Comparison of ENCODE assay signal across 8 cellular contexts in genomic region chr17:4143563-4144410, GRCh38. TPM values are rescaled to one million over a fixed set of nuclear protein-coding genes. Genes with fewer than 3 reads are reported as not detected.
DNase-seq lines count a peak whose midpoint lies in the region; ATAC-seq and TF ChIP-seq lines count a peak whose summit lies in the region.

No MANE protein-coding gene starts in this region.

- H3K4me1 ChIP-seq in endocrine pancreas (ENCODE audit: control insufficient read depth, insufficient read depth, low read length) (peaks cover 17% of the 10 kb centered on the region), mesenchymal stem cell (ENCODE audit: control insufficient read depth, insufficient read depth, low read depth, low read length) (peaks cover 3% of the 10 kb centered on the region)

- H3K36me3 Mint-ChIP-seq in activated CD8-positive, alpha-beta memory T cell treated with anti-CD3 and anti-CD28 coated beads, Interleukin-2, amount 10 ng/mL, durations not matched to agents 7 days and 5 days = peaks cover 2% of the 10 kb centered on the region

- H3K27me3 Mint-ChIP-seq in activated CD8-positive, alpha-beta memory T cell treated with anti-CD3 and anti-CD28 coated beads, Interleukin-2, amount 10 ng/mL, durations not matched to agents 7 days and 5 days = no peaks in the 10 kb centered on the region

- H2BK120ac ChIP-seq in mesenchymal stem cell (ENCODE audit: low read depth, low read length) = no peak overlapping the region

- no peak for TF ChIP-seq CTCF in GM20000 (IDR thresholded peaks at IDR 0.05; ENCODE audit: extremely low read depth, missing control alignments)

- peak overlapping the region; percentile 25 to 98 for H3K18ac ChIP-seq in mesenchymal stem cell (ENCODE audit: low read depth in 1 of 2, low read length in 2 of 2)

- CTCF ChIA-PET in activated CD8-positive, alpha-beta memory T cell treated with anti-CD3 and anti-CD28 coated beads, Interleukin-2, amount 10 ng/mL, durations not matched to agents 7 days and 5 days (lab: Charles Lee) = interaction anchor here (0.6 to 2.0 kb wide), 6 partner anchors 11 to 802 kb away, joined by 3 to 7 read pairs (median 4); no protein-coding TSS in a partner anchor

- peak overlapping the region; percentile 80 for H3K4me2 ChIP-seq in mesenchymal stem cell (ENCODE audit: low read length, poor library complexity, severe bottlenecking)

- no peak overlapping the region for H2BK15ac ChIP-seq in mesenchymal stem cell (ENCODE audit: low read depth, poor library complexity, severe bottlenecking)

- peak overlapping the region in 1 of 2 experiments; percentile 73 for H2BK12ac ChIP-seq in mesenchymal stem cell (ENCODE audit: low read length in 2 of 2)

- H3K9ac ChIP-seq in endocrine pancreas (ENCODE audit: control insufficient read depth, insufficient read depth, low read length) (peak overlapping the region; percentile 100), mesenchymal stem cell (ENCODE audit: low read length) (peak overlapping the region; percentile 98)

- 4% methylated on average over 65 of the region's 69 CpGs for WGBS in mesenchymal stem cell

- peak overlapping the region; percentile 60 for H4K91ac ChIP-seq in mesenchymal stem cell (ENCODE audit: low read length)

- peak overlapping the region; percentile 81 for H4K8ac ChIP-seq in mesenchymal stem cell (ENCODE audit: low read length)

- H3K9me3 ChIP-seq in endocrine pancreas (ENCODE audit: control insufficient read depth, low read length) (no peaks in the 10 kb centered on the region), mesenchymal stem cell (ENCODE audit: control insufficient read depth, low read length) (no peaks in the 10 kb centered on the region)

- no peak overlapping the region for H2BK5ac ChIP-seq in mesenchymal stem cell (ENCODE audit: low read depth, low read length, poor library complexity, severe bottlenecking)

- peak overlapping the region; percentile 95 for H3K27ac ChIP-seq in mesenchymal stem cell (ENCODE audit: low read length, poor library complexity, severe bottlenecking)

- H2AFZ ChIP-seq in mesenchymal stem cell (ENCODE audit: low read depth, low read length) = peak overlapping the region; percentile 78

- DNase-seq in CMK (ENCODE audit: low read depth) = peak; percentile 62
- DNase-seq in GM20000 (ENCODE audit: low spot score) = peak; percentile 90
- DNase-seq in HT-29 (ENCODE audit: low spot score) = peak; percentile 87
- DNase-seq in NOMO-1 (lab: John Stamatoyannopoulos, UW; ENCODE audit: unreplicated experiment in 2 of 2) = peak; percentile 89 to 90
- peak; percentile 94 for DNase-seq in activated CD8-positive, alpha-beta memory T cell treated with anti-CD3 and anti-CD28 coated beads, Interleukin-2, amount 10 ng/mL, durations not matched to agents 7 days and 5 days
- peak; percentile 96 for DNase-seq in mesenchymal stem cell
- peak; percentile 85 for DNase-seq in stimulated activated CD8-positive, alpha-beta memory T cell treated with anti-CD3 and anti-CD28 coated beads, Interleukin-12 subunit alpha, Interleukin-12 subunit beta, amount 100 ng/mL, for 1 hour (ENCODE audit: low read depth)

- no peak overlapping the region for H2AK5ac ChIP-seq in mesenchymal stem cell (ENCODE audit: low read length, severe bottlenecking)

- no peaks in the 10 kb centered on the region for H3K36me3 ChIP-seq in endocrine pancreas (ENCODE audit: control insufficient read depth, insufficient read depth, low read length)
- peaks cover 0 to 12% of the 10 kb centered on the region in 2 experiments for H3K36me3 ChIP-seq in mesenchymal stem cell (ENCODE audit: control insufficient read depth in 1 of 2, insufficient read depth in 2 of 2, low read depth in 1 of 2, low read length in 2 of 2)

- peak; percentile 77 for ATAC-seq in activated CD8-positive, alpha-beta memory T cell treated with anti-CD3 and anti-CD28 coated beads, Interleukin-2, amount 10 ng/mL, durations not matched to agents 7 days and 5 days

- peak overlapping the region in 1 of 2 experiments; percentile 71 for H3K14ac ChIP-seq in mesenchymal stem cell (ENCODE audit: low read length in 2 of 2)

- H3K27ac Mint-ChIP-seq in activated CD8-positive, alpha-beta memory T cell treated with anti-CD3 and anti-CD28 coated beads, Interleukin-2, amount 10 ng/mL, durations not matched to agents 7 days and 5 days = peak overlapping the region; percentile 98

- peaks cover 16% of the 10 kb centered on the region for H3K79me1 ChIP-seq in mesenchymal stem cell (replicated peaks; ENCODE audit: low read length, poor library complexity, severe bottlenecking)

- H3K4me3 ChIP-seq in endocrine pancreas (ENCODE audit: control insufficient read depth, insufficient read depth, low read length) = peak overlapping the region; percentile 68
- peak overlapping the region; percentile 88 to 95 for H3K4me3 ChIP-seq in mesenchymal stem cell (ENCODE audit: insufficient read depth in 1 of 2, low read depth in 1 of 2, low read length in 2 of 2)

- H3K9me3 Mint-ChIP-seq in activated CD8-positive, alpha-beta memory T cell treated with anti-CD3 and anti-CD28 coated beads, Interleukin-2, amount 10 ng/mL, durations not matched to agents 7 days and 5 days (ENCODE audit: low read depth) = no peaks in the 10 kb centered on the region

- H3K27me3 ChIP-seq in endocrine pancreas (ENCODE audit: control insufficient read depth, insufficient read depth, low read length) (no peaks in the 10 kb centered on the region), mesenchymal stem cell (ENCODE audit: control insufficient read depth in 1 of 2, insufficient read depth in 1 of 2, low read length in 2 of 2) (no peaks in the 10 kb centered on the region)

- peak overlapping the region; percentile 16 to 99 for H3K4ac ChIP-seq in mesenchymal stem cell (ENCODE audit: low read depth in 1 of 2, low read length in 2 of 2)

- H3K23ac ChIP-seq in mesenchymal stem cell (ENCODE audit: low read length in 2 of 2) = peak overlapping the region in 1 of 2 experiments; percentile 96

- peaks cover 48% of the 10 kb centered on the region for H3K4me1 Mint-ChIP-seq in activated CD8-positive, alpha-beta memory T cell treated with anti-CD3 and anti-CD28 coated beads, Interleukin-2, amount 10 ng/mL, durations not matched to agents 7 days and 5 days

- H3K4me3 Mint-ChIP-seq in activated CD8-positive, alpha-beta memory T cell treated with anti-CD3 and anti-CD28 coated beads, Interleukin-2, amount 10 ng/mL, durations not matched to agents 7 days and 5 days = peak overlapping the region; percentile 92

RNA-seq across cellular contexts. Expression of gene CYB5D2, which starts 0.8 kb away (rescaled TPM):
- 12.4 and 15.2 TPM in 2 replicates for total RNA-seq in HT-29 (2014; rRNA removed; shearing (Covaris generic))
- 1 to 10 TPM; 7.2 to 8.6 TPM for total RNA-seq in activated CD8-positive, alpha-beta memory T cell treated with anti-CD3 and anti-CD28 coated beads, Interleukin-2, amount 10 ng/mL, durations not matched to agents 7 days and 5 days
- 12.4 TPM for polyA plus RNA-seq in mesenchymal stem cell (2013, experiment 1 of 2)
- 12.4 TPM for polyA plus RNA-seq in mesenchymal stem cell (2013, experiment 2 of 2)

RNA-seq across cellular contexts. Expression of gene ZZEF1, which starts 1.0 kb away (rescaled TPM):
- total RNA-seq in HT-29 (2014; rRNA removed; shearing (Covaris generic)) = 14.0 and 18.0 TPM in 2 replicates
- 10 to 100 TPM; 49.6 to 61.9 TPM for total RNA-seq in activated CD8-positive, alpha-beta memory T cell treated with anti-CD3 and anti-CD28 coated beads, Interleukin-2, amount 10 ng/mL, durations not matched to agents 7 days and 5 days
- 10.0 TPM for polyA plus RNA-seq in mesenchymal stem cell (2013, experiment 1 of 2)
- 9.8 TPM for polyA plus RNA-seq in mesenchymal stem cell (2013, experiment 2 of 2)

Comparison
In these comparisons a context has a peak if more than half of its experiments do, and no peak if none do; other contexts are left out.
1. Peak in every context shown above with its lines: DNase-seq, ATAC-seq, H3K4me3 ChIP-seq and H3K27ac ChIP-seq.